1 cellular context compared by ENCODE assay signal in the genomic region with DNA sequence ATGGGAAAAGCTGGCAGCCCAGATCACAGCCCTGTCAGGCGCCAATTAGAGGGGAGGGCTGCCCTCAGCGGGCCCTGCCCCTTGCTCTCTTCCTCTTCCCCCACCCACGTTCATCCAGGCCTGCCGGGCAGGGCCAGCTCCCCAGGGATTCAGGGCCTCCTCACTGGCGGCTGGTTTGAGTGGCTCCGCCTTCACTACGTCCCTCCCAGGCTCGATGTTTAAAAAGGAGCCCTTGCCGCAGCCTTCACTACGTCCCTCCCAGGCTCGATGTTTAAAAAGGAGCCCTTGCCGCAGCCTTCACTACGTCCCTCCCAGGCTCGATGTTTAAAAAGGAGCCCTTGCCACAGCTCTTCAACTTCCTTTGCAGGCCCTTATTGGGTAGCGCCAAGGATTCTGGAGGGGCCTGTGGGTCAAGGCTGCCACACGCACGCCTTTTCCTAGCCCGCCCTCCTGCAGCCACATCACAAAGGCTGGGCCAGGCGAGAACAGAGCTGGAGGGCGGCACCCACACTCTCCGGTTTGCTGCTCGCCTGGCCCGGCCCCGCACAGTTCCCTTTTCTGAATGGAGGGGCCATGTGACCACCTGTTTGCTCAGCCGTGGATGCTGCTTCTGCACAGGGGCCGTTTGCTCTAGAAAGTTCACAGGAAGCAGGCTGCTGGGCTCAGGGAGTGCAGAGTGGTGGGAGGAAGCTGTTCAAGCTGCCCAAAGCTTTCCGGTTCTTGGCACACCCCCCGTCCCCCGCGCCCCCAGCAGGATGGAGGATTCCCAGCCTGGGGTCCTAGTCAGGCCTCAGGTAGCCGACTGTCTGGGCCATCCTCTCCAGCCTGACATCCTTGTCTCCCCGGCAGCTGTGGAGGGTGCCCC.
A peak's percentile ranks its signal among the peaks of the same experiment; 100 is the strongest.
TF ChIP-seq lines count a peak whose summit lies in the region.

No MANE protein-coding gene starts in this region.

TF ChIP-seq in GM12878, 131 proteins besides CTCF, POLR2A, EP300 and RAD21 (continues in another document):
- no peak for TF ChIP-seq ESRRA (IDR thresholded peaks at IDR 0.05; ENCODE audit: low read length)
- TF ChIP-seq LARP7 (IDR thresholded peaks at IDR 0.05) = 0 out of 2 replicates have a peak, but pooled peaks have one; percentile 32
- no peak for TF ChIP-seq NR2C1 (IDR thresholded peaks at IDR 0.05)
- no peak for TF ChIP-seq YBX1 (IDR thresholded peaks at IDR 0.05)
- TF ChIP-seq, protein P1, sequence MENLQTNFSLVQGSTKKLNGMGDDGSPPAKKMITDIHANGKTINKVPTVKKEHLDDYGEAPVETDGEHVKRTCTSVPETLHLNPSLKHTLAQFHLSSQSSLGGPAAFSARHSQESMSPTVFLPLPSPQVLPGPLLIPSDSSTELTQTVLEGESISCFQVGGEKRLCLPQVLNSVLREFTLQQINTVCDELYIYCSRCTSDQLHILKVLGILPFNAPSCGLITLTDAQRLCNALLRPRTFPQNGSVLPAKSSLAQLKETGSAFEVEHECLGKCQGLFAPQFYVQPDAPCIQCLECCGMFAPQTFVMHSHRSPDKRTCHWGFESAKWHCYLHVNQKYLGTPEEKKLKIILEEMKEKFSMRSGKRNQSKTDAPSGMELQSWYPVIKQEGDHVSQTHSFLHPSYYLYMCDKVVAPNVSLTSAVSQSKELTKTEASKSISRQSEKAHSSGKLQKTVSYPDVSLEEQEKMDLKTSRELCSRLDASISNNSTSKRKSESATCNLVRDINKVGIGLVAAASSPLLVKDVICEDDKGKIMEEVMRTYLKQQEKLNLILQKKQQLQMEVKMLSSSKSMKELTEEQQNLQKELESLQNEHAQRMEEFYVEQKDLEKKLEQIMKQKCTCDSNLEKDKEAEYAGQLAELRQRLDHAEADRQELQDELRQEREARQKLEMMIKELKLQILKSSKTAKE (IDR thresholded peaks at IDR 0.05; ENCODE audit: low read depth, poor library complexity, severe bottlenecking) = no peak
- TF ChIP-seq TCF7 (IDR thresholded peaks at IDR 0.05; ENCODE audit: borderline replicate concordance) = peak; percentile 44; the same call in 1 of the 2 replicates
- no peak for TF ChIP-seq SUPT20H (IDR thresholded peaks at IDR 0.05; ENCODE audit: borderline replicate concordance, control insufficient read depth, low read depth, low read length)
- peak; percentile 36; the same call in 1 of the 2 replicates for TF ChIP-seq POLR2AphosphoS5 (IDR thresholded peaks at IDR 0.05; ENCODE audit: low read length)
- no peak for TF ChIP-seq ZNF384 (IDR thresholded peaks at IDR 0.05; ENCODE audit: borderline replicate concordance, low read depth, low read length)
- TF ChIP-seq, protein P2, sequence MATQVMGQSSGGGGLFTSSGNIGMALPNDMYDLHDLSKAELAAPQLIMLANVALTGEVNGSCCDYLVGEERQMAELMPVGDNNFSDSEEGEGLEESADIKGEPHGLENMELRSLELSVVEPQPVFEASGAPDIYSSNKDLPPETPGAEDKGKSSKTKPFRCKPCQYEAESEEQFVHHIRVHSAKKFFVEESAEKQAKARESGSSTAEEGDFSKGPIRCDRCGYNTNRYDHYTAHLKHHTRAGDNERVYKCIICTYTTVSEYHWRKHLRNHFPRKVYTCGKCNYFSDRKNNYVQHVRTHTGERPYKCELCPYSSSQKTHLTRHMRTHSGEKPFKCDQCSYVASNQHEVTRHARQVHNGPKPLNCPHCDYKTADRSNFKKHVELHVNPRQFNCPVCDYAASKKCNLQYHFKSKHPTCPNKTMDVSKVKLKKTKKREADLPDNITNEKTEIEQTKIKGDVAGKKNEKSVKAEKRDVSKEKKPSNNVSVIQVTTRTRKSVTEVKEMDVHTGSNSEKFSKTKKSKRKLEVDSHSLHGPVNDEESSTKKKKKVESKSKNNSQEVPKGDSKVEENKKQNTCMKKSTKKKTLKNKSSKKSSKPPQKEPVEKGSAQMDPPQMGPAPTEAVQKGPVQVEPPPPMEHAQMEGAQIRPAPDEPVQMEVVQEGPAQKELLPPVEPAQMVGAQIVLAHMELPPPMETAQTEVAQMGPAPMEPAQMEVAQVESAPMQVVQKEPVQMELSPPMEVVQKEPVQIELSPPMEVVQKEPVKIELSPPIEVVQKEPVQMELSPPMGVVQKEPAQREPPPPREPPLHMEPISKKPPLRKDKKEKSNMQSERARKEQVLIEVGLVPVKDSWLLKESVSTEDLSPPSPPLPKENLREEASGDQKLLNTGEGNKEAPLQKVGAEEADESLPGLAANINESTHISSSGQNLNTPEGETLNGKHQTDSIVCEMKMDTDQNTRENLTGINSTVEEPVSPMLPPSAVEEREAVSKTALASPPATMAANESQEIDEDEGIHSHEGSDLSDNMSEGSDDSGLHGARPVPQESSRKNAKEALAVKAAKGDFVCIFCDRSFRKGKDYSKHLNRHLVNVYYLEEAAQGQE (IDR thresholded peaks at IDR 0.05; ENCODE audit: low read depth, low read length) = no peak
- peak; percentile 57; the same call in 1 of the 2 replicates for TF ChIP-seq PAX5 (IDR thresholded peaks at IDR 0.05; ENCODE audit: borderline replicate concordance, low read depth, low read length)
- no peak for TF ChIP-seq NFYA (IDR thresholded peaks at IDR 0.05; ENCODE audit: borderline replicate concordance, low read depth, low read length)
- TF ChIP-seq, protein P3, sequence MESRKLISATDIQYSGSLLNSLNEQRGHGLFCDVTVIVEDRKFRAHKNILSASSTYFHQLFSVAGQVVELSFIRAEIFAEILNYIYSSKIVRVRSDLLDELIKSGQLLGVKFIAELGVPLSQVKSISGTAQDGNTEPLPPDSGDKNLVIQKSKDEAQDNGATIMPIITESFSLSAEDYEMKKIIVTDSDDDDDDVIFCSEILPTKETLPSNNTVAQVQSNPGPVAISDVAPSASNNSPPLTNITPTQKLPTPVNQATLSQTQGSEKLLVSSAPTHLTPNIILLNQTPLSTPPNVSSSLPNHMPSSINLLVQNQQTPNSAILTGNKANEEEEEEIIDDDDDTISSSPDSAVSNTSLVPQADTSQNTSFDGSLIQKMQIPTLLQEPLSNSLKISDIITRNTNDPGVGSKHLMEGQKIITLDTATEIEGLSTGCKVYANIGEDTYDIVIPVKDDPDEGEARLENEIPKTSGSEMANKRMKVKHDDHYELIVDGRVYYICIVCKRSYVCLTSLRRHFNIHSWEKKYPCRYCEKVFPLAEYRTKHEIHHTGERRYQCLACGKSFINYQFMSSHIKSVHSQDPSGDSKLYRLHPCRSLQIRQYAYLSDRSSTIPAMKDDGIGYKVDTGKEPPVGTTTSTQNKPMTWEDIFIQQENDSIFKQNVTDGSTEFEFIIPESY (IDR thresholded peaks at IDR 0.05) = no peak
- TF ChIP-seq, protein P4, sequence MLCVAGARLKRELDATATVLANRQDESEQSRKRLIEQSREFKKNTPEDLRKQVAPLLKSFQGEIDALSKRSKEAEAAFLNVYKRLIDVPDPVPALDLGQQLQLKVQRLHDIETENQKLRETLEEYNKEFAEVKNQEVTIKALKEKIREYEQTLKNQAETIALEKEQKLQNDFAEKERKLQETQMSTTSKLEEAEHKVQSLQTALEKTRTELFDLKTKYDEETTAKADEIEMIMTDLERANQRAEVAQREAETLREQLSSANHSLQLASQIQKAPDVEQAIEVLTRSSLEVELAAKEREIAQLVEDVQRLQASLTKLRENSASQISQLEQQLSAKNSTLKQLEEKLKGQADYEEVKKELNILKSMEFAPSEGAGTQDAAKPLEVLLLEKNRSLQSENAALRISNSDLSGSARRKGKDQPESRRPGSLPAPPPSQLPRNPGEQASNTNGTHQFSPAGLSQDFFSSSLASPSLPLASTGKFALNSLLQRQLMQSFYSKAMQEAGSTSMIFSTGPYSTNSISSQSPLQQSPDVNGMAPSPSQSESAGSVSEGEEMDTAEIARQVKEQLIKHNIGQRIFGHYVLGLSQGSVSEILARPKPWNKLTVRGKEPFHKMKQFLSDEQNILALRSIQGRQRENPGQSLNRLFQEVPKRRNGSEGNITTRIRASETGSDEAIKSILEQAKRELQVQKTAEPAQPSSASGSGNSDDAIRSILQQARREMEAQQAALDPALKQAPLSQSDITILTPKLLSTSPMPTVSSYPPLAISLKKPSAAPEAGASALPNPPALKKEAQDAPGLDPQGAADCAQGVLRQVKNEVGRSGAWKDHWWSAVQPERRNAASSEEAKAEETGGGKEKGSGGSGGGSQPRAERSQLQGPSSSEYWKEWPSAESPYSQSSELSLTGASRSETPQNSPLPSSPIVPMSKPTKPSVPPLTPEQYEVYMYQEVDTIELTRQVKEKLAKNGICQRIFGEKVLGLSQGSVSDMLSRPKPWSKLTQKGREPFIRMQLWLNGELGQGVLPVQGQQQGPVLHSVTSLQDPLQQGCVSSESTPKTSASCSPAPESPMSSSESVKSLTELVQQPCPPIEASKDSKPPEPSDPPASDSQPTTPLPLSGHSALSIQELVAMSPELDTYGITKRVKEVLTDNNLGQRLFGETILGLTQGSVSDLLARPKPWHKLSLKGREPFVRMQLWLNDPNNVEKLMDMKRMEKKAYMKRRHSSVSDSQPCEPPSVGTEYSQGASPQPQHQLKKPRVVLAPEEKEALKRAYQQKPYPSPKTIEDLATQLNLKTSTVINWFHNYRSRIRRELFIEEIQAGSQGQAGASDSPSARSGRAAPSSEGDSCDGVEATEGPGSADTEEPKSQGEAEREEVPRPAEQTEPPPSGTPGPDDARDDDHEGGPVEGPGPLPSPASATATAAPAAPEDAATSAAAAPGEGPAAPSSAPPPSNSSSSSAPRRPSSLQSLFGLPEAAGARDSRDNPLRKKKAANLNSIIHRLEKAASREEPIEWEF (IDR thresholded peaks at IDR 0.05; ENCODE audit: insufficient replicate concordance, low read depth, low read length) = no peak
- TF ChIP-seq BRCA1 (IDR thresholded peaks at IDR 0.05; ENCODE audit: low read depth, low read length) = no peak
- no peak for TF ChIP-seq JUND (IDR thresholded peaks at IDR 0.05; ENCODE audit: low read depth, low read length)
- TF ChIP-seq ZSCAN29 (IDR thresholded peaks at IDR 0.05) = no peak
- TF ChIP-seq STAT1 (conservative IDR thresholded peaks at IDR 0.05) = no peak
- TF ChIP-seq ZNF274 (IDR thresholded peaks at IDR 0.05; ENCODE audit: insufficient read depth, insufficient read length) = no peak
- TF ChIP-seq, protein P5, sequence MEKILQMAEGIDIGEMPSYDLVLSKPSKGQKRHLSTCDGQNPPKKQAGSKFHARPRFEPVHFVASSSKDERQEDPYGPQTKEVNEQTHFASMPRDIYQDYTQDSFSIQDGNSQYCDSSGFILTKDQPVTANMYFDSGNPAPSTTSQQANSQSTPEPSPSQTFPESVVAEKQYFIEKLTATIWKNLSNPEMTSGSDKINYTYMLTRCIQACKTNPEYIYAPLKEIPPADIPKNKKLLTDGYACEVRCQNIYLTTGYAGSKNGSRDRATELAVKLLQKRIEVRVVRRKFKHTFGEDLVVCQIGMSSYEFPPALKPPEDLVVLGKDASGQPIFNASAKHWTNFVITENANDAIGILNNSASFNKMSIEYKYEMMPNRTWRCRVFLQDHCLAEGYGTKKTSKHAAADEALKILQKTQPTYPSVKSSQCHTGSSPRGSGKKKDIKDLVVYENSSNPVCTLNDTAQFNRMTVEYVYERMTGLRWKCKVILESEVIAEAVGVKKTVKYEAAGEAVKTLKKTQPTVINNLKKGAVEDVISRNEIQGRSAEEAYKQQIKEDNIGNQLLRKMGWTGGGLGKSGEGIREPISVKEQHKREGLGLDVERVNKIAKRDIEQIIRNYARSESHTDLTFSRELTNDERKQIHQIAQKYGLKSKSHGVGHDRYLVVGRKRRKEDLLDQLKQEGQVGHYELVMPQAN (conservative IDR thresholded peaks at IDR 0.05) = peak; percentile 40
- TF ChIP-seq, protein P6, sequence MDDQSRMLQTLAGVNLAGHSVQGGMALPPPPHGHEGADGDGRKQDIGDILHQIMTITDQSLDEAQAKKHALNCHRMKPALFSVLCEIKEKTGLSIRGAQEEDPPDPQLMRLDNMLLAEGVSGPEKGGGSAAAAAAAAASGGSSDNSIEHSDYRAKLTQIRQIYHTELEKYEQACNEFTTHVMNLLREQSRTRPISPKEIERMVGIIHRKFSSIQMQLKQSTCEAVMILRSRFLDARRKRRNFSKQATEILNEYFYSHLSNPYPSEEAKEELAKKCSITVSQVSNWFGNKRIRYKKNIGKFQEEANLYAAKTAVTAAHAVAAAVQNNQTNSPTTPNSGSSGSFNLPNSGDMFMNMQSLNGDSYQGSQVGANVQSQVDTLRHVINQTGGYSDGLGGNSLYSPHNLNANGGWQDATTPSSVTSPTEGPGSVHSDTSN (IDR thresholded peaks at IDR 0.05; ENCODE audit: insufficient replicate concordance, low read depth, low read length) = no peak
- TF ChIP-seq SP1 (IDR thresholded peaks at IDR 0.05; ENCODE audit: low read depth, low read length) = peak; percentile 25
- TF ChIP-seq RB1 (IDR thresholded peaks at IDR 0.05; ENCODE audit: borderline replicate concordance) = peak; percentile 59; the same call in 1 of the 2 replicates
- TF ChIP-seq, protein P7, sequence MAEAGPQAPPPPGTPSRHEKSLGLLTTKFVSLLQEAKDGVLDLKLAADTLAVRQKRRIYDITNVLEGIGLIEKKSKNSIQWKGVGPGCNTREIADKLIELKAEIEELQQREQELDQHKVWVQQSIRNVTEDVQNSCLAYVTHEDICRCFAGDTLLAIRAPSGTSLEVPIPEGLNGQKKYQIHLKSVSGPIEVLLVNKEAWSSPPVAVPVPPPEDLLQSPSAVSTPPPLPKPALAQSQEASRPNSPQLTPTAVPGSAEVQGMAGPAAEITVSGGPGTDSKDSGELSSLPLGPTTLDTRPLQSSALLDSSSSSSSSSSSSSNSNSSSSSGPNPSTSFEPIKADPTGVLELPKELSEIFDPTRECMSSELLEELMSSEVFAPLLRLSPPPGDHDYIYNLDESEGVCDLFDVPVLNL (IDR thresholded peaks at IDR 0.05; ENCODE audit: low read depth, low read length) = no peak
- TF ChIP-seq SMAD1 (IDR thresholded peaks at IDR 0.05; ENCODE audit: low read depth, partially characterized antibody) = no peak
- TF ChIP-seq, protein P8, sequence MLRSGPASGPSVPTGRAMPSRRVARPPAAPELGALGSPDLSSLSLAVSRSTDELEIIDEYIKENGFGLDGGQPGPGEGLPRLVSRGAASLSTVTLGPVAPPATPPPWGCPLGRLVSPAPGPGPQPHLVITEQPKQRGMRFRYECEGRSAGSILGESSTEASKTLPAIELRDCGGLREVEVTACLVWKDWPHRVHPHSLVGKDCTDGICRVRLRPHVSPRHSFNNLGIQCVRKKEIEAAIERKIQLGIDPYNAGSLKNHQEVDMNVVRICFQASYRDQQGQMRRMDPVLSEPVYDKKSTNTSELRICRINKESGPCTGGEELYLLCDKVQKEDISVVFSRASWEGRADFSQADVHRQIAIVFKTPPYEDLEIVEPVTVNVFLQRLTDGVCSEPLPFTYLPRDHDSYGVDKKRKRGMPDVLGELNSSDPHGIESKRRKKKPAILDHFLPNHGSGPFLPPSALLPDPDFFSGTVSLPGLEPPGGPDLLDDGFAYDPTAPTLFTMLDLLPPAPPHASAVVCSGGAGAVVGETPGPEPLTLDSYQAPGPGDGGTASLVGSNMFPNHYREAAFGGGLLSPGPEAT (IDR thresholded peaks at IDR 0.05; ENCODE audit: low read depth) = peak; percentile 66
- TF ChIP-seq, protein P9, sequence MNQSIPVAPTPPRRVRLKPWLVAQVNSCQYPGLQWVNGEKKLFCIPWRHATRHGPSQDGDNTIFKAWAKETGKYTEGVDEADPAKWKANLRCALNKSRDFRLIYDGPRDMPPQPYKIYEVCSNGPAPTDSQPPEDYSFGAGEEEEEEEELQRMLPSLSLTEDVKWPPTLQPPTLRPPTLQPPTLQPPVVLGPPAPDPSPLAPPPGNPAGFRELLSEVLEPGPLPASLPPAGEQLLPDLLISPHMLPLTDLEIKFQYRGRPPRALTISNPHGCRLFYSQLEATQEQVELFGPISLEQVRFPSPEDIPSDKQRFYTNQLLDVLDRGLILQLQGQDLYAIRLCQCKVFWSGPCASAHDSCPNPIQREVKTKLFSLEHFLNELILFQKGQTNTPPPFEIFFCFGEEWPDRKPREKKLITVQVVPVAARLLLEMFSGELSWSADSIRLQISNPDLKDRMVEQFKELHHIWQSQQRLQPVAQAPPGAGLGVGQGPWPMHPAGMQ (IDR thresholded peaks at IDR 0.05; ENCODE audit: borderline replicate concordance) = 0 out of 2 replicates have a peak, but pooled peaks have one; percentile 17
- TF ChIP-seq HCFC1 (IDR thresholded peaks at IDR 0.05; ENCODE audit: low read length) = no peak
- TF ChIP-seq TBL1XR1 (IDR thresholded peaks at IDR 0.05; ENCODE audit: low read depth, low read length) = no peak
- TF ChIP-seq ETV6 (conservative IDR thresholded peaks at IDR 0.05 in 1 of 2, IDR thresholded peaks at IDR 0.05 in 1 of 2; ENCODE audit: borderline replicate concordance in 1 of 2, low read depth in 1 of 2) = no peak; a peak in 1 of 4 replicates
- TF ChIP-seq NR2F1 (conservative IDR thresholded peaks at IDR 0.05) = peak; percentile 70
